Comparison of ENCODE assay signal across 11 cellular contexts in genomic region chr4:47482326-47482725, GRCh38. TPM values are rescaled to one million over a fixed set of nuclear protein-coding genes. Genes with fewer than 3 reads are reported as not detected.
A peak's percentile ranks its signal among the peaks of the same experiment; 100 is the strongest.
DNase-seq lines count a peak whose midpoint lies in the region; TF ChIP-seq lines count a peak whose summit lies in the region.
"Had no signal": no experiment of that assay in that cellular context is flagged by ENCODE, and none has a peak within 500 bp of the region (broad histone marks: within the 10 kb centered on the region; RNA-seq: fewer than 3 reads in every experiment).

No MANE protein-coding gene starts in this region.

- TF ChIP-seq CTCF in HFFc6 (IDR thresholded peaks at IDR 0.05) (no peak), fibroblast of the aortic adventitia (IDR thresholded peaks at IDR 0.05; ENCODE audit: insufficient read depth, low read length) (no peak), glutamatergic neuron (IDR thresholded peaks at IDR 0.05; ENCODE audit: partially characterized antibody, unreplicated experiment) (no peak)

- no peaks in the 10 kb centered on the region for H3K9me3 Mint-ChIP-seq in HFFc6
- H3K9me3 Mint-ChIP-seq in glutamatergic neuron (ENCODE audit: unreplicated experiment) = peaks cover 9% of the 10 kb centered on the region

- H3K4me3 ChIP-seq in ACC112 (ENCODE audit: low read depth, low read length) = no peak overlapping the region
- H3K4me3 ChIP-seq in adipocyte (ENCODE audit: low read length) = no peak overlapping the region
- no peak overlapping the region for H3K4me3 ChIP-seq in fibroblast of the aortic adventitia (ENCODE audit: low read depth, low read length)
- H3K4me3 ChIP-seq: transverse colon had no signal

- H2AFZ ChIP-seq in ACC112 (ENCODE audit: low read length, unreplicated experiment) = peak overlapping the region; percentile 87

- H3K36me3 ChIP-seq in ACC112 (ENCODE audit: insufficient read depth, low read length) (no peaks in the 10 kb centered on the region), adipocyte (ENCODE audit: control insufficient read depth, insufficient read depth, low read length, severe bottlenecking) (no peaks in the 10 kb centered on the region)
- H3K36me3 ChIP-seq: transverse colon had no signal

- H3K36me3 Mint-ChIP-seq in HFFc6 (ENCODE audit: low read depth) = 0 out of 2 replicates have a peak, but pooled peaks cover 7% of the 10 kb centered on the region
- H3K36me3 Mint-ChIP-seq in glutamatergic neuron (ENCODE audit: unreplicated experiment) = no peaks in the 10 kb centered on the region

- H3K4me1 Mint-ChIP-seq in HFFc6 (ENCODE audit: low read depth) (peaks cover 34% of the 10 kb centered on the region), glutamatergic neuron (ENCODE audit: low read depth, unreplicated experiment) (peaks cover 8% of the 10 kb centered on the region)

- H3K27ac Mint-ChIP-seq in HFFc6 (peak overlapping the region; percentile 78), glutamatergic neuron (ENCODE audit: unreplicated experiment) (no peak overlapping the region)

- H3K4me3 Mint-ChIP-seq in HFFc6 = peak overlapping the region; percentile 60
- no peak overlapping the region for H3K4me3 Mint-ChIP-seq in glutamatergic neuron (ENCODE audit: unreplicated experiment)

- peaks cover 14% of the 10 kb centered on the region for H3K4me1 ChIP-seq in ACC112 (ENCODE audit: control insufficient read depth, insufficient read depth, low read length, unreplicated experiment)
- peaks cover 11% of the 10 kb centered on the region for H3K4me1 ChIP-seq in adipocyte (ENCODE audit: control insufficient read depth, insufficient read depth, low read length)

- peak overlapping the region; percentile 40 for H3K27ac ChIP-seq in ACC112 (ENCODE audit: low read depth, low read length)
- H3K27ac ChIP-seq: transverse colon had no signal

- H3K79me2 ChIP-seq in ACC112 (ENCODE audit: control insufficient read depth, insufficient read depth, low read length, unreplicated experiment) = peaks cover 16% of the 10 kb centered on the region

- no peaks in the 10 kb centered on the region for H3K27me3 ChIP-seq in ACC112 (ENCODE audit: insufficient read depth, low read length)
- H3K27me3 ChIP-seq in adipocyte (replicated peaks; ENCODE audit: control insufficient read depth, insufficient read depth, low read length) = no peaks in the 10 kb centered on the region
- H3K27me3 ChIP-seq: transverse colon had no signal

- no peaks in the 10 kb centered on the region for H3K9me3 ChIP-seq in adipocyte (ENCODE audit: control insufficient read depth, low read length)
- H3K9me3 ChIP-seq: transverse colon had no signal

- no peak overlapping the region for H3K9ac ChIP-seq in adipocyte (ENCODE audit: low read length)

- peaks cover 4% of the 10 kb centered on the region; the same call in 1 of the 2 replicates for H3K27me3 Mint-ChIP-seq in HFFc6 (ENCODE audit: insufficient read depth)
- H3K27me3 Mint-ChIP-seq in glutamatergic neuron (ENCODE audit: unreplicated experiment) = peaks cover 6% of the 10 kb centered on the region

- DNase-seq in HFFc6 (peak; percentile 70), adipocyte (ENCODE audit: low read depth) (peak; percentile 76), fibroblast of the aortic adventitia (ENCODE audit: low read depth) (peak; percentile 61), DMS53 (lab: John Stamatoyannopoulos, UW) (no peak), islet precursor cell (no peak), glutamatergic neuron (no peak)
- no peak for DNase-seq in activated T-cell treated with anti-CD3 and anti-CD28 coated beads, Interleukin-2, amount 50 U/mL, for 48 hours
- DNase-seq: ACHN, NCI-H146, transverse colon had no signal

RNA-seq across cellular contexts. Expression of gene ATP10D, which starts 2.7 kb away (rescaled TPM):
- 10 to 100 TPM; 50.6 to 73.8 (median 55.4) TPM for total RNA-seq in HFFc6 (2021; fragmentation: NEBNext Ultra II Directional; extraction: Animal tissue kit (Norgen Biotek cat#: 25700))
- 43.7 and 50.0 TPM in 2 replicates for total RNA-seq in fibroblast of the aortic adventitia (ENCODE audit: low replicate concordance)
- total RNA-seq in glutamatergic neuron (ENCODE audit: unreplicated experiment) = 12.9 TPM

RNA-seq across cellular contexts. Expression of gene COMMD8, which starts 18.8 kb away (rescaled TPM):
- 10 to 100 TPM; 35.4 to 40.4 (median 36.9) TPM for total RNA-seq in HFFc6 (2021; fragmentation: NEBNext Ultra II Directional; extraction: Animal tissue kit (Norgen Biotek cat#: 25700))
- total RNA-seq in fibroblast of the aortic adventitia (ENCODE audit: low replicate concordance) = 15.5 and 43.1 TPM in 2 replicates
- 8.2 TPM for total RNA-seq in glutamatergic neuron (ENCODE audit: unreplicated experiment)

Comparison
In these comparisons a context has a peak if more than half of its experiments do, and no peak if none do; other contexts are left out.
1. DNase-seq: peak in HFFc6 (single experiment), adipocyte (single experiment) and fibroblast of the aortic adventitia (single experiment); none in activated T-cell treated with anti-CD3 and anti-CD28 coated beads, Interleukin-2, amount 50 U/mL, for 48 hours (0 of 2), DMS53 (single experiment), islet precursor cell (single experiment) and glutamatergic neuron (single experiment).